In the genomic region with DNA sequence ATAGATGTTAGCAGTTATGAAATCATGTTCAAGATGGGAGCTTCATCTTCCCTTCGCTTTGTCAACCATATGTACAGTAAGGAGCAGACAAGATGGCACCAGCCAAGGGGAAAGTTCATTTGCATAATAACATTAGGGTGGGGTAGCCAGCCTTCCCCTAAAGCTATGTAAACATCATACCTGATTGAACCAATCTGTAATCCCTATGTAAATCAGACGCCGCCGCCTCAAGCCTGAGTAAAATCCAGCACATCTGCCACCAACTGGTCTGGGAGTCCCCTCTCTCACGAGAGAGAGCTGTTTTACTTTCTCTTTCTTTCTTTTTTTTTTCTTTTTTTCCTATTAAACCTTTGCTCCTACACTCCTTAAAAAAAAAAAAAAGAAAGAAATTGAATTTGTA, we compare ENCODE assay signal across 1 cellular context.
TF ChIP-seq lines count a peak whose summit lies in the region.

No MANE protein-coding gene starts in this region.

TF ChIP-seq in GM23338, 12 proteins besides CTCF, POLR2A, EP300 and RAD21 (continued from another document):
- TF ChIP-seq, protein P1, sequence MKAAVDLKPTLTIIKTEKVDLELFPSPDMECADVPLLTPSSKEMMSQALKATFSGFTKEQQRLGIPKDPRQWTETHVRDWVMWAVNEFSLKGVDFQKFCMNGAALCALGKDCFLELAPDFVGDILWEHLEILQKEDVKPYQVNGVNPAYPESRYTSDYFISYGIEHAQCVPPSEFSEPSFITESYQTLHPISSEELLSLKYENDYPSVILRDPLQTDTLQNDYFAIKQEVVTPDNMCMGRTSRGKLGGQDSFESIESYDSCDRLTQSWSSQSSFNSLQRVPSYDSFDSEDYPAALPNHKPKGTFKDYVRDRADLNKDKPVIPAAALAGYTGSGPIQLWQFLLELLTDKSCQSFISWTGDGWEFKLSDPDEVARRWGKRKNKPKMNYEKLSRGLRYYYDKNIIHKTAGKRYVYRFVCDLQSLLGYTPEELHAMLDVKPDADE (IDR thresholded peaks at IDR 0.05), result no peak
- TF ChIP-seq, protein P2, sequence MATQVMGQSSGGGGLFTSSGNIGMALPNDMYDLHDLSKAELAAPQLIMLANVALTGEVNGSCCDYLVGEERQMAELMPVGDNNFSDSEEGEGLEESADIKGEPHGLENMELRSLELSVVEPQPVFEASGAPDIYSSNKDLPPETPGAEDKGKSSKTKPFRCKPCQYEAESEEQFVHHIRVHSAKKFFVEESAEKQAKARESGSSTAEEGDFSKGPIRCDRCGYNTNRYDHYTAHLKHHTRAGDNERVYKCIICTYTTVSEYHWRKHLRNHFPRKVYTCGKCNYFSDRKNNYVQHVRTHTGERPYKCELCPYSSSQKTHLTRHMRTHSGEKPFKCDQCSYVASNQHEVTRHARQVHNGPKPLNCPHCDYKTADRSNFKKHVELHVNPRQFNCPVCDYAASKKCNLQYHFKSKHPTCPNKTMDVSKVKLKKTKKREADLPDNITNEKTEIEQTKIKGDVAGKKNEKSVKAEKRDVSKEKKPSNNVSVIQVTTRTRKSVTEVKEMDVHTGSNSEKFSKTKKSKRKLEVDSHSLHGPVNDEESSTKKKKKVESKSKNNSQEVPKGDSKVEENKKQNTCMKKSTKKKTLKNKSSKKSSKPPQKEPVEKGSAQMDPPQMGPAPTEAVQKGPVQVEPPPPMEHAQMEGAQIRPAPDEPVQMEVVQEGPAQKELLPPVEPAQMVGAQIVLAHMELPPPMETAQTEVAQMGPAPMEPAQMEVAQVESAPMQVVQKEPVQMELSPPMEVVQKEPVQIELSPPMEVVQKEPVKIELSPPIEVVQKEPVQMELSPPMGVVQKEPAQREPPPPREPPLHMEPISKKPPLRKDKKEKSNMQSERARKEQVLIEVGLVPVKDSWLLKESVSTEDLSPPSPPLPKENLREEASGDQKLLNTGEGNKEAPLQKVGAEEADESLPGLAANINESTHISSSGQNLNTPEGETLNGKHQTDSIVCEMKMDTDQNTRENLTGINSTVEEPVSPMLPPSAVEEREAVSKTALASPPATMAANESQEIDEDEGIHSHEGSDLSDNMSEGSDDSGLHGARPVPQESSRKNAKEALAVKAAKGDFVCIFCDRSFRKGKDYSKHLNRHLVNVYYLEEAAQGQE (IDR thresholded peaks at IDR 0.05; ENCODE audit: unreplicated experiment), result no peak
- TF ChIP-seq CREB1 (CRISPR knock-in tag; IDR thresholded peaks at IDR 0.05; ENCODE audit: low read depth) (no peak), EZH2phosphoT487 (IDR thresholded peaks at IDR 0.05; ENCODE audit: unreplicated experiment) (no peak), ZNF331 (CRISPR knock-in tag; IDR thresholded peaks at IDR 0.05; ENCODE audit: low read depth) (no peak), STAT1 (IDR thresholded peaks at IDR 0.05; ENCODE audit: unreplicated experiment) (no peak), NANOG (IDR thresholded peaks at IDR 0.05; ENCODE audit: borderline replicate concordance) (no peak), POLR2AphosphoS5 (IDR thresholded peaks at IDR 0.05; ENCODE audit: low read depth) (no peak), ZNF114 (CRISPR knock-in tag; IDR thresholded peaks at IDR 0.05) (no peak), JUNB (IDR thresholded peaks at IDR 0.05; ENCODE audit: unreplicated experiment) (no peak)
